Comparison of ENCODE assay signal across 19 cellular contexts in the genomic region with DNA sequence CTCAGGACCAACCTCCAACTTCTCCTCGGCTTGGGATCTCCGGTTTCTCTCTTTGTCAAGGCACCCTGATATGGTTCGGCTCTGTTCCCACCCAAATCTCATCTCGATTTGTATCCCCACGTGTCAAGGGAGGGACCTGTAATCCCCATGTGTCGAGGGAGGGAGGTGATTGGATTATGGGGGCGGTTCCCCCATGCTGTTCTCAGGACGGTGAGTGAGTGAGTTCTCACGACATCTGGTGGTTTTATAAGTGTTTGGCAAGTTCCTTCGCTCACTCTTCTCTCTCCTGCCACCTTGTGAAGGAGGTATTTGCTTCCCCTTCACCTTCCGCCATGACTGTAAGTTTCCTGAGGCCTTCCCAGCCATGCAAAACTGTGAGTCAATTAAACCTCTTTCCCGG.
DNase-seq lines count a peak whose midpoint lies in the region; ATAC-seq, FAIRE-seq and TF ChIP-seq lines count a peak whose summit lies in the region.
"Had no signal": no experiment of that assay in that cellular context is flagged by ENCODE, and none has a peak within 500 bp of the region (broad histone marks: within the 10 kb centered on the region; RNA-seq: fewer than 3 reads in every experiment).

No MANE protein-coding gene starts in this region.

- no peak for TF ChIP-seq POLR2A in HepG2 (IDR thresholded peaks at IDR 0.05; ENCODE audit: insufficient read depth in 1 of 2, low read depth in 2 of 2, low read length in 2 of 2)
- no peak for TF ChIP-seq POLR2A in right lobe of liver (IDR thresholded peaks at IDR 0.05)
- no peak for TF ChIP-seq POLR2A in ovary (IDR thresholded peaks at IDR 0.05)

- H3K4me2 ChIP-seq in HepG2 (ENCODE audit: low read depth, low read length) (no peak overlapping the region), mesendoderm (ENCODE audit: low read length) (no peak overlapping the region)
- H3K4me2 ChIP-seq: BLaER1 had no signal

- TF ChIP-seq RAD21 in HepG2 (CRISPR knock-in tag; IDR thresholded peaks at IDR 0.05): no peak

- 53% methylated on average over 12 of the region's 12 CpGs for WGBS in HepG2 (ENCODE audit: low lambda C conversion rate)
- 83% methylated on average over 9 of the region's 12 CpGs for WGBS in right lobe of liver (ENCODE audit: insufficient coverage, low coverage, low lambda C conversion rate, missing lambda C conversion rate)
- no CpG with 5 or more reads among the region's 12 CpGs for WGBS in mesendoderm (ENCODE audit: extremely low coverage, insufficient coverage, low lambda C conversion rate)
- WGBS in ovary, 3 donors: 83 to 86% (median 83%) methylated on average over 12 of the region's 12 CpGs

- H3K56ac ChIP-seq in mesendoderm (ENCODE audit: low read length): no peak overlapping the region

- H3K79me2 ChIP-seq in HepG2 (ENCODE audit: insufficient read depth, low read length) (no peaks in the 10 kb centered on the region), mesendoderm (ENCODE audit: control insufficient read depth, insufficient read depth, low read length) (no peaks in the 10 kb centered on the region)

- CTCF ChIA-PET in HepG2 (lab: Yijun Ruan, JAX; ENCODE audit: low intra/inter-chr PET ratio, low total read pairs): no interaction called here

- H3K4me1 ChIP-seq in HepG2 (ENCODE audit: insufficient read depth, low read length) (peaks cover 29% of the 10 kb centered on the region), right lobe of liver (no peaks in the 10 kb centered on the region), mesendoderm (ENCODE audit: control insufficient read depth, low read depth, low read length) (no peaks in the 10 kb centered on the region), ovary (ENCODE audit: insufficient read depth) (no peaks in the 10 kb centered on the region)
- H3K4me1 ChIP-seq: BLaER1 had no signal

- no peak overlapping the region for H2BK5ac ChIP-seq in mesendoderm (ENCODE audit: low read length)

- H3K79me1 ChIP-seq in mesendoderm (ENCODE audit: low read length): no peaks in the 10 kb centered on the region

- no peak overlapping the region for H3K4ac ChIP-seq in mesendoderm (ENCODE audit: low read depth, low read length)

- H3K27me3 ChIP-seq in HepG2 (ENCODE audit: control insufficient read depth in 1 of 2, insufficient read depth in 2 of 2, low read length in 2 of 2): peaks cover 6 to 59% of the 10 kb centered on the region in 2 experiments; a peak in 4 of 5 replicates
- no peaks in the 10 kb centered on the region for H3K27me3 ChIP-seq in right lobe of liver
- no peaks in the 10 kb centered on the region for H3K27me3 ChIP-seq in WERI-Rb-1 (ENCODE audit: insufficient read depth, low read depth, severe bottlenecking)
- no peaks in the 10 kb centered on the region for H3K27me3 ChIP-seq in mesendoderm (ENCODE audit: insufficient read depth, low read length, poor library complexity)
- no peaks in the 10 kb centered on the region for H3K27me3 ChIP-seq in ovary
- H3K27me3 ChIP-seq: BLaER1 had no signal

- TF ChIP-seq EP300 in HepG2 (IDR thresholded peaks at IDR 0.05; ENCODE audit: low read depth in 2 of 2, low read length in 2 of 2): no peak
- TF ChIP-seq EP300 in HepG2 (CRISPR knock-in tag; IDR thresholded peaks at IDR 0.05; ENCODE audit: borderline replicate concordance): no peak
- TF ChIP-seq EP300 in ovary (IDR thresholded peaks at IDR 0.05): no peak

- in situ Hi-C loops in HepG2 (cut with HindIII; ENCODE audit: extremely low pct_ligation_motif_present, low pct_unique_long_range_greater_than_20kb): no loop called here

- no peak overlapping the region for H2BK120ac ChIP-seq in mesendoderm (ENCODE audit: low read depth, low read length)

- no peak overlapping the region for H2AK5ac ChIP-seq in mesendoderm (ENCODE audit: low read length)

- H3K36me3 ChIP-seq in HepG2 (replicated peaks in 1 of 2; ENCODE audit: control insufficient read depth in 1 of 2, insufficient read depth in 2 of 2, low read length in 2 of 2): no peaks in the 10 kb centered on the region
- no peaks in the 10 kb centered on the region for H3K36me3 ChIP-seq in right lobe of liver
- no peaks in the 10 kb centered on the region for H3K36me3 ChIP-seq in WERI-Rb-1
- H3K36me3 ChIP-seq in mesendoderm (ENCODE audit: control insufficient read depth, insufficient read depth, low read length): no peaks in the 10 kb centered on the region
- H3K36me3 ChIP-seq in ovary: no peaks in the 10 kb centered on the region
- H3K36me3 ChIP-seq: BLaER1 had no signal

- H2AFZ ChIP-seq in HepG2 (ENCODE audit: low read length): no peak overlapping the region

- no peak overlapping the region for H4K8ac ChIP-seq in mesendoderm (ENCODE audit: low read depth, low read length)

- intact Hi-C loops in HepG2 (cut with micrococcal nuclease; ENCODE audit: unreplicated experiment): no loop called here
- intact Hi-C loops in right lobe of liver (cut with DNase I): loop anchor here (5.0 to 10.0 kb wide), 2 partner anchors 181 to 384 kb away; no protein-coding TSS in a partner anchor
- intact Hi-C loops in ovary (cut with DNase I): loop anchor here in 1 of 4 donors (10.0 kb wide), 1 partner anchor 394 kb away; a partner anchor contains a TSS

- no peak overlapping the region for H4K5ac ChIP-seq in mesendoderm (ENCODE audit: low read length)

- FAIRE-seq in HepG2 (lab: Jason Lieb, UNC): no peak
- FAIRE-seq: GM12892, HTR-8/SVneo had no signal

- TF ChIP-seq CTCF in HepG2 (CRISPR knock-in tag; IDR thresholded peaks at IDR 0.05) (no peak), right lobe of liver (IDR thresholded peaks at IDR 0.05) (no peak), WERI-Rb-1 (IDR thresholded peaks at IDR 0.05; ENCODE audit: low read depth, low read length) (0 out of 2 replicates have a peak, but pooled peaks have one; percentile 30), ovary (IDR thresholded peaks at IDR 0.05) (no peak)

- no TSS peak for BruUV-seq in HepG2 (replicated peaks; lab: Mats Ljungman, UMichigan)

- H4K20me1 ChIP-seq in HepG2 (ENCODE audit: insufficient read depth, low read length): no peaks in the 10 kb centered on the region
- H4K20me1 ChIP-seq: BLaER1 had no signal

- no peak overlapping the region for H3K23ac ChIP-seq in mesendoderm (ENCODE audit: low read length)

- H3K27ac ChIP-seq in HepG2 (ENCODE audit: extremely low read length, insufficient read depth, low read length) (no peak overlapping the region), right lobe of liver (no peak overlapping the region), WERI-Rb-1 (peak overlapping the region; percentile 5; the same call in 1 of the 2 replicates), mesendoderm (ENCODE audit: low read depth, low read length) (no peak overlapping the region), ovary (no peak overlapping the region)
- H3K27ac ChIP-seq: 22Rv1, BLaER1 had no signal

- POLR2A ChIA-PET in HepG2 (lab: Yijun Ruan, JAX): no interaction called here

- no peak overlapping the region for H3K4me3 ChIP-seq in HepG2 (replicated peaks in 1 of 3; ENCODE audit: insufficient read depth in 1 of 3, low read depth in 2 of 3, low read length in 3 of 3)
- no peak overlapping the region for H3K4me3 ChIP-seq in right lobe of liver
- H3K4me3 ChIP-seq in WERI-Rb-1 (ENCODE audit: low read depth, low read length): no peak overlapping the region
- H3K4me3 ChIP-seq in mesendoderm (ENCODE audit: low read length): no peak overlapping the region
- H3K4me3 ChIP-seq in ovary: no peak overlapping the region
- H3K4me3 ChIP-seq: BLaER1 had no signal

- H3K18ac ChIP-seq in mesendoderm (ENCODE audit: low read length): no peak overlapping the region

- H3K9ac ChIP-seq in HepG2 (ENCODE audit: insufficient read depth, low read depth, low read length) (no peak overlapping the region), mesendoderm (ENCODE audit: low read length) (no peak overlapping the region)
- H3K9ac ChIP-seq: BLaER1 had no signal

- ATAC-seq in HepG2 (no peak), right lobe of liver (no peak)

- DNase-seq in HepG2 (ENCODE audit: low spot score) (no peak), right lobe of liver (no peak), WERI-Rb-1 (peak; percentile 83), mesendoderm (peak; percentile 30), medulla oblongata (ENCODE audit: extremely low spot score) (no peak), ovary (no peak), HuH-7 (ENCODE audit: low spot score) (no peak)
- DNase-seq in activated CD4-positive, CD25-positive, alpha-beta regulatory T cell (lab: John Stamatoyannopoulos, UW): no peak
- DNase-seq: AML-193; Caco-2; CD8-positive, alpha-beta memory T cell; DND-41; GDM1; HCEC 1CT; HFFc6 had no signal

- no peak overlapping the region for H2BK15ac ChIP-seq in mesendoderm (replicated peaks; ENCODE audit: low read depth)

- H3K9me3 ChIP-seq in HepG2 (ENCODE audit: low read length): no peaks in the 10 kb centered on the region
- no peaks in the 10 kb centered on the region for H3K9me3 ChIP-seq in right lobe of liver
- H3K9me3 ChIP-seq in WERI-Rb-1 (ENCODE audit: severe bottlenecking): peaks cover 6% of the 10 kb centered on the region
- H3K9me3 ChIP-seq in ovary: no peaks in the 10 kb centered on the region
- H3K9me3 ChIP-seq: BLaER1, Caco-2 had no signal

TF ChIP-seq in HepG2, 621 proteins besides CTCF, POLR2A, EP300 and RAD21:
- TF ChIP-seq, protein P1, sequence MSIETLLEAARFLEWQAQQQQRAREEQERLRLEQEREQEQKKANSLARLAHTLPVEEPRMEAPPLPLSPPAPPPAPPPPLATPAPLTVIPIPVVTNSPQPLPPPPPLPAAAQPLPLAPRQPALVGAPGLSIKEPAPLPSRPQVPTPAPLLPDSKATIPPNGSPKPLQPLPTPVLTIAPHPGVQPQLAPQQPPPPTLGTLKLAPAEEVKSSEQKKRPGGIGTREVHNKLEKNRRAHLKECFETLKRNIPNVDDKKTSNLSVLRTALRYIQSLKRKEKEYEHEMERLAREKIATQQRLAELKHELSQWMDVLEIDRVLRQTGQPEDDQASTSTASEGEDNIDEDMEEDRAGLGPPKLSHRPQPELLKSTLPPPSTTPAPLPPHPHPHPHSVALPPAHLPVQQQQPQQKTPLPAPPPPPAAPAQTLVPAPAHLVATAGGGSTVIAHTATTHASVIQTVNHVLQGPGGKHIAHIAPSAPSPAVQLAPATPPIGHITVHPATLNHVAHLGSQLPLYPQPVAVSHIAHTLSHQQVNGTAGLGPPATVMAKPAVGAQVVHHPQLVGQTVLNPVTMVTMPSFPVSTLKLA (IDR thresholded peaks at IDR 0.05): 0 out of 2 replicates have a peak, but pooled peaks have one; percentile 33
- TF ChIP-seq ZNF256 (CRISPR knock-in tag; conservative IDR thresholded peaks at IDR 0.05): no peak

Comparison
In these comparisons a context has a peak if more than half of its experiments do, and no peak if none do; other contexts are left out.
1. DNase-seq: peak in WERI-Rb-1 (single experiment) and mesendoderm (single experiment); none in HepG2 (single experiment), right lobe of liver (0 of 3), activated CD4-positive, CD25-positive, alpha-beta regulatory T cell (0 of 4), medulla oblongata (single experiment), ovary (0 of 5) and HuH-7 (single experiment).